Comparison of ENCODE assay signal across 8 cellular contexts in the genomic region with DNA sequence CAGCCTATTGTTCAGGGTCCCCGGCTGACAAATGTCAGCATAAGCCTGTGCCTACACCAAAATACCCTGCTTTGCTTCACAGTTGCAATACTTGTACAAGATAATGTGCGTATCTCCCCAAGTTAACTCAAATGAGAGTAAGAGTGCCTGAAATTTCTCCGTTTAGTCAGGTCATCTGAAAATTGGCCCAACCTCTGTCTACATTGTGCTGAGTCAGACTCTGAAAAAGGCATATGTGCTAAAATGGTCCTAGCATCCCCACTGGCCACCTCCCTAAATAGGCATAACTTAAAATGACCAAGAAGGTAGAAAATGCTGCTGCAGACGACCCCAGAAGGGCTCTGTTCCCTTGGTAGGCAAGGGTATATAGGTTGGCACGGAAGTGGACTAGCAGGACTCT.
"Had no signal": no experiment of that assay in that cellular context is flagged by ENCODE, and none has a peak within 500 bp of the region (broad histone marks: within the 10 kb centered on the region; RNA-seq: fewer than 3 reads in every experiment).

No MANE protein-coding gene starts in this region.

- ATAC-seq: HCT116, K562 had no signal

- H3K4me1 ChIP-seq: HAP-1 had no signal

- H3K4me3 Mint-ChIP-seq: HFFc6 had no signal

- DNase-seq: GOT3, H7, HFFc6, IMR-90 had no signal

- H3K4me3 ChIP-seq: HAP-1, K562 had no signal

- H3K27ac Mint-ChIP-seq: HFFc6 had no signal

- H3K36me3 ChIP-seq: HAP-1 had no signal

- FAIRE-seq: K562 had no signal

- H3K27ac ChIP-seq: HL-60 had no signal
